16 cellular contexts compared by ENCODE assay signal in the genomic region with DNA sequence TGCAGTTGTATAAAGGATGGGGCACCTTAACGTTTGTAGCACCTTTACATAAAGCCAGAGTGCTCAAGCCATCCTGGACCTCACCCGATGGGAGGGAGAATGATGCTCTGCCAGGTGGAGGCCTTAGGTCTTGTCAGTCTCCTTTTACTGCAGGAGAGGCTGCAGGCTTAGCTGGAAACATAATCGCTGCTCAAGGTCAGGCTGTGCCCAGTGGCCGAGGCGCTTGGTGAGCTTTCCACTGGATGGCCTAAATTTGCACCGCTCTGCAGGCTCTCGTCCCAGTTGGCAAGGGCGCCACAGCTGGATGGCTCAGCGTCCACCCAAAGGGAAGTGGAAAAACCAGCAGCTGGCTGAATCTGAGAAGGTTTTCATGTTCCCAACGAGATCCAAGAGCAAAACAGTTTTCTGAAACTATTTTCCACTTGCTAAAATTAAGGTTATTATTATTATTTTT.
A peak's percentile ranks its signal among the peaks of the same experiment; 100 is the strongest.
DNase-seq lines count a peak whose midpoint lies in the region; ATAC-seq and TF ChIP-seq lines count a peak whose summit lies in the region.
"Had no signal": no experiment of that assay in that cellular context is flagged by ENCODE, and none has a peak within 500 bp of the region (broad histone marks: within the 10 kb centered on the region; RNA-seq: fewer than 3 reads in every experiment).

No MANE protein-coding gene starts in this region.

- no peak for TF ChIP-seq CTCF in spleen (IDR thresholded peaks at IDR 0.05 in 8 of 11, conservative IDR thresholded peaks at IDR 0.05 in 3 of 11)

- H3K36me3 ChIP-seq in spleen: no peaks in the 10 kb centered on the region
- H3K36me3 ChIP-seq: Peyer's patch had no signal

- peaks cover 0 to 11% (median 0%) of the 10 kb centered on the region in 7 donors for H3K27me3 ChIP-seq in spleen (replicated peaks in 1 of 7)
- H3K27me3 ChIP-seq: Peyer's patch had no signal

- CTCF ChIA-PET in activated CD8-positive, alpha-beta T cell treated with anti-CD3 and anti-CD28 coated beads, Interleukin-2, amount 10 ng/mL, durations not matched to agents 7 days and 5 days (lab: Charles Lee): no interaction called here

- intact Hi-C loops in spleen (cut with DNase I; ENCODE audit: low total_unique reads): no loop called here

- H3K9me3 ChIP-seq in spleen: peaks cover 0 to 6% (median 0%) of the 10 kb centered on the region in 8 donors
- H3K9me3 ChIP-seq: Peyer's patch had no signal

- no peaks in the 10 kb centered on the region for H3K9me3 Mint-ChIP-seq in activated CD8-positive, alpha-beta T cell treated with anti-CD3 and anti-CD28 coated beads, Interleukin-2, amount 10 ng/mL, durations not matched to agents 7 days and 5 days (ENCODE audit: insufficient read depth)

- peak; percentile 26 for DNase-seq in NCI-H345 (lab: John Stamatoyannopoulos, UW)
- DNase-seq in NCI-H345 treated with DMSO at 0.1 percent for 48 hours (lab: John Stamatoyannopoulos, UW; ENCODE audit: unreplicated experiment): no peak
- peak; percentile 15 for DNase-seq in NCI-H146 treated with DMSO at 0.1 percent for 48 hours (lab: John Stamatoyannopoulos, UW; ENCODE audit: unreplicated experiment)
- DNase-seq in iPS-NIHi7 (ENCODE audit: extremely low spot score): peak; percentile 4
- DNase-seq in spleen: peak; percentile 48
- DNase-seq in NCI-H524 (lab: John Stamatoyannopoulos, UW): no peak
- no peak for DNase-seq in activated CD8-positive, alpha-beta T cell treated with anti-CD3 and anti-CD28 coated beads, Interleukin-2, amount 10 ng/mL, durations not matched to agents 7 days and 5 days
- DNase-seq: Kasumi-1, MV-4-11, NCI-H1417 treated with DMSO at 0.1 percent for 48 hours, NCI-H526 treated with DMSO at 0.1 percent for 48 hours had no signal

- TF ChIP-seq POLR2A in spleen (IDR thresholded peaks at IDR 0.05): no peak

- POLR2A ChIA-PET in activated CD8-positive, alpha-beta T cell treated with anti-CD3 and anti-CD28 coated beads, Interleukin-2, amount 10 ng/mL, durations not matched to agents 7 days and 5 days (lab: Charles Lee): no interaction called here

- no peak for ATAC-seq in GM21360 (IDR thresholded peaks at IDR 0.05; ENCODE audit: unreplicated experiment)
- ATAC-seq in activated CD8-positive, alpha-beta T cell treated with anti-CD3 and anti-CD28 coated beads, Interleukin-2, amount 10 ng/mL, durations not matched to agents 7 days and 5 days: no peak
- ATAC-seq: HepG2 had no signal

- H3K27ac Mint-ChIP-seq in activated CD8-positive, alpha-beta T cell treated with anti-CD3 and anti-CD28 coated beads, Interleukin-2, amount 10 ng/mL, durations not matched to agents 7 days and 5 days: no peak overlapping the region

- 72 to 88% (median 81%) methylated on average over 10 of the region's 10 CpGs for WGBS in spleen, 5 donors

- H3K4me1 ChIP-seq in spleen: no peaks in the 10 kb centered on the region
- H3K4me1 ChIP-seq: Peyer's patch had no signal

- H3K36me3 Mint-ChIP-seq in activated CD8-positive, alpha-beta T cell treated with anti-CD3 and anti-CD28 coated beads, Interleukin-2, amount 10 ng/mL, durations not matched to agents 7 days and 5 days (ENCODE audit: low read depth): no peaks in the 10 kb centered on the region

- H3K4me3 ChIP-seq in spleen: no peak overlapping the region
- H3K4me3 ChIP-seq: Peyer's patch had no signal

- H3K4me3 Mint-ChIP-seq in activated CD8-positive, alpha-beta T cell treated with anti-CD3 and anti-CD28 coated beads, Interleukin-2, amount 10 ng/mL, durations not matched to agents 7 days and 5 days: no peak overlapping the region

- no peaks in the 10 kb centered on the region for H3K27me3 Mint-ChIP-seq in activated CD8-positive, alpha-beta T cell treated with anti-CD3 and anti-CD28 coated beads, Interleukin-2, amount 10 ng/mL, durations not matched to agents 7 days and 5 days (ENCODE audit: low read depth)

- H3K27ac ChIP-seq in spleen: no peak overlapping the region
- H3K27ac ChIP-seq: 22Rv1, C4-2B, Peyer's patch had no signal

- H3K4me1 Mint-ChIP-seq in activated CD8-positive, alpha-beta T cell treated with anti-CD3 and anti-CD28 coated beads, Interleukin-2, amount 10 ng/mL, durations not matched to agents 7 days and 5 days (ENCODE audit: low read depth): no peaks in the 10 kb centered on the region

Comparison
In these comparisons a context has a peak if more than half of its experiments do, and no peak if none do; other contexts are left out.
1. DNase-seq: peak in NCI-H345 (single experiment), NCI-H146 treated with DMSO at 0.1 percent for 48 hours (single experiment), iPS-NIHi7 (single experiment) and spleen (single experiment); none in NCI-H345 treated with DMSO at 0.1 percent for 48 hours (single experiment), NCI-H524 (0 of 2) and activated CD8-positive, alpha-beta T cell treated with anti-CD3 and anti-CD28 coated beads, Interleukin-2, amount 10 ng/mL, durations not matched to agents 7 days and 5 days (single experiment).